In genomic region chr15:80367661-80368060, GRCh38 we compare ENCODE assay signal across 19 cellular contexts. TPM values are rescaled to one million over a fixed set of nuclear protein-coding genes. Genes with fewer than 3 reads are reported as not detected.
DNase-seq lines count a peak whose midpoint lies in the region; ATAC-seq and TF ChIP-seq lines count a peak whose summit lies in the region.
"Had no signal": no experiment of that assay in that cellular context is flagged by ENCODE, and none has a peak within 500 bp of the region (broad histone marks: within the 10 kb centered on the region; RNA-seq: fewer than 3 reads in every experiment).

No MANE protein-coding gene starts in this region.

- H3K36me3 ChIP-seq in HCT116 (ENCODE audit: control insufficient read depth in 1 of 2, insufficient read depth in 2 of 2, low read length in 2 of 2) (no peaks in the 10 kb centered on the region), OCI-LY7 (ENCODE audit: insufficient read depth, low read length) (no peaks in the 10 kb centered on the region), right atrium auricular region (no peaks in the 10 kb centered on the region)
- H3K36me3 ChIP-seq: BLaER1, Peyer's patch had no signal

- H3K27ac ChIP-seq in HCT116 (ENCODE audit: low read depth, low read length) (no peak overlapping the region), OCI-LY7 (ENCODE audit: low read depth, low read length, poor library complexity, severe bottlenecking) (no peak overlapping the region), right atrium auricular region (no peak overlapping the region)
- H3K27ac ChIP-seq: BLaER1, Peyer's patch, SK-N-MC had no signal

- H2AFZ ChIP-seq in HCT116 (ENCODE audit: low read depth, low read length, poor library complexity, severe bottlenecking): no peak overlapping the region
- H2AFZ ChIP-seq in OCI-LY7 (ENCODE audit: low read length): no peak overlapping the region
- H2AFZ ChIP-seq: GM23338 had no signal

- POLR2A ChIA-PET in HCT116 (lab: Charles Lee) (no interaction called here), OCI-LY7 (lab: Charles Lee) (no interaction called here)

- ATAC-seq in HCT116: no peak

- CTCF ChIA-PET in HCT116 (lab: Charles Lee): interaction anchor here (1.5 kb wide), 1 partner anchor 987 kb away, joined by 6 read pairs; no protein-coding TSS in a partner anchor
- CTCF ChIA-PET in OCI-LY7 (lab: Charles Lee; ENCODE audit: unreplicated experiment): no interaction called here

- no peak for TF ChIP-seq RAD21 in HCT116 (IDR thresholded peaks at IDR 0.05; ENCODE audit: low read depth)

- TF ChIP-seq CTCF in HCT116 (IDR thresholded peaks at IDR 0.05 in 2 of 3, conservative IDR thresholded peaks at IDR 0.05 in 1 of 3; ENCODE audit: borderline replicate concordance in 1 of 3, insufficient read depth in 1 of 3, low read depth in 2 of 3, low read length in 2 of 3) (no peak), OCI-LY7 (conservative IDR thresholded peaks at IDR 0.05; ENCODE audit: low read length) (no peak), choroid plexus epithelial cell (conservative IDR thresholded peaks at IDR 0.05; ENCODE audit: low read depth, low read length) (no peak), right atrium auricular region (IDR thresholded peaks at IDR 0.05) (no peak)

- BruUV-seq in HCT116 (replicated peaks; lab: Mats Ljungman, UMichigan) (no TSS peak), OCI-LY7 (replicated peaks; lab: Mats Ljungman, UMichigan) (no TSS peak)

- H3K4me2 ChIP-seq in HCT116 (ENCODE audit: low read length) (no peak overlapping the region), OCI-LY7 (ENCODE audit: low read length) (no peak overlapping the region)
- H3K4me2 ChIP-seq: BLaER1, GM23338 had no signal

- RAD21 ChIA-PET in HCT116 (lab: Charles Lee; ENCODE audit: low non-redundant PET in 1 of 2, low total read pairs in 2 of 2, uncharacterized antibody in 2 of 2, unreplicated experiment in 2 of 2): interaction anchor here in 1 of 2 experiments (1.1 kb wide), 1 partner anchor 598 kb away, joined by 3 read pairs; no protein-coding TSS in a partner anchor

- no peak overlapping the region for H3K9ac ChIP-seq in HCT116 (ENCODE audit: low read length)
- H3K9ac ChIP-seq: BLaER1 had no signal

- no peaks in the 10 kb centered on the region for H3K4me1 ChIP-seq in HCT116 (ENCODE audit: control insufficient read depth in 1 of 2, insufficient read depth in 2 of 2, low read length in 2 of 2)
- no peaks in the 10 kb centered on the region for H3K4me1 ChIP-seq in OCI-LY7 (ENCODE audit: insufficient read depth, low read length, poor library complexity, severe bottlenecking)
- no peaks in the 10 kb centered on the region for H3K4me1 ChIP-seq in right atrium auricular region
- H3K4me1 ChIP-seq: BLaER1, Peyer's patch had no signal

- 0 out of 2 replicates have a peak, but pooled peaks cover 5% of the 10 kb centered on the region for H3K27me3 ChIP-seq in HCT116 (ENCODE audit: insufficient read depth, low read length)
- no peaks in the 10 kb centered on the region for H3K27me3 ChIP-seq in right atrium auricular region
- H3K27me3 ChIP-seq: BLaER1, Peyer's patch had no signal

- H3K9me3 ChIP-seq in HCT116 (ENCODE audit: control insufficient read depth in 1 of 2, insufficient read depth in 1 of 2, low read depth in 1 of 2, low read length in 2 of 2) (peaks cover 5 to 14% of the 10 kb centered on the region in 2 experiments; a peak in 3 of 4 replicates), OCI-LY7 (ENCODE audit: low read length) (peaks cover 8% of the 10 kb centered on the region), right atrium auricular region (peaks cover 8 to 31% of the 10 kb centered on the region in 2 donors)

- DNase-seq in HCT116 (ENCODE audit: low read depth, low spot score) (no peak), OCI-LY7 (ENCODE audit: low spot score) (peak; percentile 1), choroid plexus epithelial cell (ENCODE audit: low read depth) (peak; percentile 11), iPS-NIHi11 (ENCODE audit: low spot score) (peak; percentile 30), DMS79 (lab: John Stamatoyannopoulos, UW) (no peak), cortex of kidney (lab: John Stamatoyannopoulos, UW) (no peak), right atrium auricular region (ENCODE audit: low spot score) (no peak)
- DNase-seq: CD4-positive, CD25-positive, alpha-beta regulatory T cell; DMS153; NCI-H1092; NCI-H1417 treated with DMSO at 0.1 percent for 48 hours; NCI-H2081; NCI-H226; NCI-H510A; Peyer's patch; SIG-M5 had no signal

- H3K9me2 ChIP-seq in HCT116 (ENCODE audit: insufficient read depth): no peaks in the 10 kb centered on the region
- H3K9me2 ChIP-seq in OCI-LY7 (ENCODE audit: insufficient read depth, low read length): no peaks in the 10 kb centered on the region

- H3K79me2 ChIP-seq in HCT116 (ENCODE audit: insufficient read depth, low read length): no peaks in the 10 kb centered on the region
- H3K79me2 ChIP-seq in OCI-LY7 (ENCODE audit: insufficient read depth, low read depth, low read length): no peaks in the 10 kb centered on the region

- H4K20me1 ChIP-seq in HCT116 (ENCODE audit: insufficient read depth): no peaks in the 10 kb centered on the region
- no peaks in the 10 kb centered on the region for H4K20me1 ChIP-seq in OCI-LY7 (ENCODE audit: insufficient read depth, low read length)
- H4K20me1 ChIP-seq: BLaER1 had no signal

- H3K4me3 ChIP-seq in HCT116 (replicated peaks in 1 of 2; ENCODE audit: low read depth in 1 of 2, low read length in 2 of 2) (no peak overlapping the region), OCI-LY7 (ENCODE audit: low read depth, low read length, poor library complexity, severe bottlenecking) (no peak overlapping the region), choroid plexus epithelial cell (ENCODE audit: low read depth, low read length) (no peak overlapping the region), right atrium auricular region (no peak overlapping the region)
- H3K4me3 ChIP-seq: BLaER1, GM23338, Peyer's patch, SK-N-MC had no signal

- TF ChIP-seq POLR2A in HCT116 (IDR thresholded peaks at IDR 0.05; ENCODE audit: borderline replicate concordance, extremely low read depth, insufficient read depth, insufficient read length): no peak

- intact Hi-C loops in HCT116 (cut with micrococcal nuclease): loop anchor here (1.0 kb wide), 1 partner anchor 125 kb away; no protein-coding TSS in a partner anchor
- intact Hi-C loops in OCI-LY7 (cut with micrococcal nuclease; ENCODE audit: unreplicated experiment): no loop called here

TF ChIP-seq in HCT116, 20 proteins besides CTCF, POLR2A, EP300 and RAD21:
- 0 out of 2 replicates have a peak, but pooled peaks have one; percentile 58 for TF ChIP-seq CBX3 (IDR thresholded peaks at IDR 0.05; ENCODE audit: low read depth)
- TF ChIP-seq, protein P1, sequence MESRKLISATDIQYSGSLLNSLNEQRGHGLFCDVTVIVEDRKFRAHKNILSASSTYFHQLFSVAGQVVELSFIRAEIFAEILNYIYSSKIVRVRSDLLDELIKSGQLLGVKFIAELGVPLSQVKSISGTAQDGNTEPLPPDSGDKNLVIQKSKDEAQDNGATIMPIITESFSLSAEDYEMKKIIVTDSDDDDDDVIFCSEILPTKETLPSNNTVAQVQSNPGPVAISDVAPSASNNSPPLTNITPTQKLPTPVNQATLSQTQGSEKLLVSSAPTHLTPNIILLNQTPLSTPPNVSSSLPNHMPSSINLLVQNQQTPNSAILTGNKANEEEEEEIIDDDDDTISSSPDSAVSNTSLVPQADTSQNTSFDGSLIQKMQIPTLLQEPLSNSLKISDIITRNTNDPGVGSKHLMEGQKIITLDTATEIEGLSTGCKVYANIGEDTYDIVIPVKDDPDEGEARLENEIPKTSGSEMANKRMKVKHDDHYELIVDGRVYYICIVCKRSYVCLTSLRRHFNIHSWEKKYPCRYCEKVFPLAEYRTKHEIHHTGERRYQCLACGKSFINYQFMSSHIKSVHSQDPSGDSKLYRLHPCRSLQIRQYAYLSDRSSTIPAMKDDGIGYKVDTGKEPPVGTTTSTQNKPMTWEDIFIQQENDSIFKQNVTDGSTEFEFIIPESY (IDR thresholded peaks at IDR 0.05; ENCODE audit: extremely low read depth, insufficient replicate concordance, low read length): no peak

RNA-seq across cellular contexts. Expression of gene ARNT2, which starts 36.5 kb away (rescaled TPM):
- total RNA-seq in HCT116 (2021; ENCODE audit: unreplicated experiment) (3.0 TPM), OCI-LY7 (2022) (not detected in 2 replicates), right atrium auricular region (1 to 10 TPM; 4.8 to 8.4 TPM)
- 2.1 and 2.6 TPM in 2 replicates for polyA plus RNA-seq in HCT116 (2012)
- not detected in 2 replicates for total RNA-seq in OCI-LY7 (2014; rRNA removed; shearing (Covaris generic))
- total RNA-seq: CD4-positive, CD25-positive, alpha-beta regulatory T cell had no signal
- polyA plus RNA-seq: CD4-positive, CD25-positive, alpha-beta regulatory T cell had no signal

Comparison
In these comparisons a context has a peak if more than half of its experiments do, and no peak if none do; other contexts are left out.
1. DNase-seq: peak in OCI-LY7 (single experiment), choroid plexus epithelial cell (single experiment) and iPS-NIHi11 (single experiment); none in HCT116 (single experiment), DMS79 (single experiment), cortex of kidney (single experiment) and right atrium auricular region (single experiment).